8 cellular contexts compared by ENCODE assay signal in genomic region chr4:71032106-71032505, GRCh38. TPM values are rescaled to one million over a fixed set of nuclear protein-coding genes. Genes with fewer than 3 reads are reported as not detected.
A peak's percentile ranks its signal among the peaks of the same experiment; 100 is the strongest.
DNase-seq lines count a peak whose midpoint lies in the region; TF ChIP-seq lines count a peak whose summit lies in the region.
"Not testable (repeated sequence)": the region's sequence is repeated elsewhere in the genome, so short reads cannot be mapped to it uniquely, and the experiment has no call there.

No MANE protein-coding gene starts in this region.

- DNase-seq in EL = peak; percentile 93
- DNase-seq in HS-27A (ENCODE audit: low read depth) = peak; percentile 59
- DNase-seq in RKO (ENCODE audit: low spot score) = peak; percentile 46
- DNase-seq in astrocyte of the hippocampus (ENCODE audit: low read depth, low spot score) = peak; percentile 80
- DNase-seq in epithelial cell of proximal tubule (ENCODE audit: low read depth) = peak; percentile 9
- peak; percentile 56 for DNase-seq in kidney glomerular epithelial cell (lab: John Stamatoyannopoulos, UW)

- H3K79me2 ChIP-seq in ACC112 (ENCODE audit: control insufficient read depth, insufficient read depth, low read length, unreplicated experiment) = not testable (repeated sequence)

- peak overlapping the region; percentile 45 for H3K27ac ChIP-seq in ACC112 (ENCODE audit: low read depth, low read length)

- TF ChIP-seq CTCF in epithelial cell of proximal tubule (conservative IDR thresholded peaks at IDR 0.05; ENCODE audit: low read depth, low read length) = not testable (repeated sequence)

- H3K4me3 ChIP-seq in ACC112 (ENCODE audit: low read depth, low read length); epithelial cell of proximal tubule (ENCODE audit: low read depth, low read length); skeletal muscle satellite cell (ENCODE audit: low read length): not testable (repeated sequence)

- H3K4me2 ChIP-seq in skeletal muscle satellite cell (ENCODE audit: low read length) = peak overlapping the region; percentile 20

- not testable (repeated sequence) for H3K4me1 ChIP-seq in ACC112 (ENCODE audit: control insufficient read depth, insufficient read depth, low read length, unreplicated experiment)
- H3K4me1 ChIP-seq in skeletal muscle satellite cell (ENCODE audit: control insufficient read depth, insufficient read depth, low read length) = peaks cover 13% of the 10 kb centered on the region

- H3K9me3 ChIP-seq in skeletal muscle satellite cell (replicated peaks; ENCODE audit: low read length) = not testable (repeated sequence)

- H3K9ac ChIP-seq in skeletal muscle satellite cell (ENCODE audit: low read depth, low read length) = not testable (repeated sequence)

- not testable (repeated sequence) for H3K36me3 ChIP-seq in ACC112 (ENCODE audit: insufficient read depth, low read length)
- H3K36me3 ChIP-seq in skeletal muscle satellite cell (ENCODE audit: insufficient read depth, low read length) = peaks cover 20% of the 10 kb centered on the region

- H3K27me3 ChIP-seq in ACC112 (ENCODE audit: insufficient read depth, low read length); skeletal muscle satellite cell (ENCODE audit: control insufficient read depth, insufficient read depth, low read length): not testable (repeated sequence)

- not testable (repeated sequence) for H2AFZ ChIP-seq in ACC112 (ENCODE audit: low read length, unreplicated experiment)

RNA-seq across cellular contexts. Expression of gene DCK, which starts 38.7 kb away (rescaled TPM):
- 24.4 and 34.7 TPM in 2 replicates for total RNA-seq in epithelial cell of proximal tubule
- total RNA-seq in skeletal muscle satellite cell (2012; rRNA removed) = 16.2 and 16.4 TPM in 2 replicates

Comparison
In these comparisons a context has a peak if more than half of its experiments do, and no peak if none do; other contexts are left out.
1. DNase-seq: peak in every context shown above with its lines; median percentile 93 in EL; 80 in astrocyte of the hippocampus; 59 in HS-27A; 56 in kidney glomerular epithelial cell; 46 in RKO; 9 in epithelial cell of proximal tubule.